Comparison of ENCODE assay signal across 28 cellular contexts in the genomic region with DNA sequence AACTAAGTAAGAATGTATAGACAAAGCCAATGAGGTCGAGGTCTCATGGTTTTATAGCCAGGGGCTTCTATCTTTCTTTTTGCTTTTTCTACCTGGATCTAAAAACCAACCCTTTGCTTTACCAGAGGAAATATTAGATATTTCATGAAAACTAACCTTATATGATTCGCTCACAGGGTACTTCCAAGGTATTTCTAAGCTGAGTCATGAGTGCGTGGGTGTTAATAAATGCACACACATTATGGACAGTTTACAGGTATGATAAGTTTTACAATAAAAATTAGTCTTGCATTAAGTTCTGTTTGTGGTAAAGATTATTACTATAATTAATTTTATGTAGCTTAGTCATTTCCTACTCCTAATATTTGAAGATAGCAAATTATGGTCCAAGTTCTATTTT.
"Had no signal": no experiment of that assay in that cellular context is flagged by ENCODE, and none has a peak within 500 bp of the region (broad histone marks: within the 10 kb centered on the region; RNA-seq: fewer than 3 reads in every experiment).

No MANE protein-coding gene starts in this region.

- H3K4me1 Mint-ChIP-seq: immature natural killer cell; memory B cell; stimulated activated effector memory CD8-positive, alpha-beta T cell treated with anti-CD3 and anti-CD28 coated beads, Interleukin-12 subunit alpha, Interleukin-12 subunit beta, amount 100 ng/mL, for 72 hours; stimulated activated naive CD8-positive, alpha-beta T cell treated with anti-CD3 and anti-CD28 coated beads, Interleukin-15, amount 100 ng/mL, for 72 hours had no signal

- H3K9me3 ChIP-seq: mucosa of descending colon, ovary, tibial nerve, uterus had no signal

- H3K9me3 Mint-ChIP-seq: immature natural killer cell; natural killer cell treated with Interleukin-12 subunit alpha and Interleukin-12 subunit beta and Interleukin-15 and Interleukin-18, amount 100 ng/mL, for 72 hours; stimulated activated effector memory CD8-positive, alpha-beta T cell treated with anti-CD3 and anti-CD28 coated beads, Interleukin-12 subunit alpha, Interleukin-12 subunit beta, amount 100 ng/mL, for 72 hours; type B pancreatic cell had no signal

- H3K4me1 ChIP-seq: left ventricle myocardium inferior, tibial nerve, uterus had no signal

- H3K36me3 ChIP-seq: left ventricle myocardium inferior, ovary, tibial nerve, uterus had no signal

- DNase-seq: hypothalamus; immature natural killer cell; kidney; left ventricle myocardium inferior; midbrain; mucosa of descending colon; naive thymus-derived CD4-positive, alpha-beta T cell; ovary; retina; right cardiac atrium; stimulated activated CD4-positive, alpha-beta T cell treated with anti-CD3 and anti-CD28 coated beads, Interleukin-12 subunit alpha, Interleukin-12 subunit beta, amount 100 ng/mL, for 4 hours; stimulated activated CD4-positive, alpha-beta T cell treated with anti-CD3 and anti-CD28 coated beads, Interleukin-15, amount 100 ng/mL, for 24 hours; stimulated activated CD4-positive, alpha-beta T cell treated with anti-CD3 and anti-CD28 coated beads, Interleukin-2, amount 100 ng/mL, for 24 hours; stimulated activated CD4-positive, alpha-beta T cell treated with anti-CD3 and anti-CD28 coated beads, Interleukin-4, amount 100 ng/mL, for 1 hour; stimulated activated naive CD4-positive, alpha-beta T cell; stimulated activated naive CD8-positive, alpha-beta T cell treated with anti-CD3 and anti-CD28 coated beads, Interleukin-15, amount 100 ng/mL, for 72 hours; substantia nigra; uterus had no signal

- ATAC-seq: mucosa of descending colon; naive thymus-derived CD4-positive, alpha-beta T cell; natural killer cell treated with Interleukin-12 subunit alpha and Interleukin-12 subunit beta and Interleukin-15 and Interleukin-18, amount 100 ng/mL, for 72 hours; right cardiac atrium; sciatic nerve; stimulated activated effector memory CD8-positive, alpha-beta T cell treated with anti-CD3 and anti-CD28 coated beads, Interleukin-12 subunit alpha, Interleukin-12 subunit beta, amount 100 ng/mL, for 72 hours; stimulated activated naive CD8-positive, alpha-beta T cell treated with anti-CD3 and anti-CD28 coated beads, Interleukin-15, amount 100 ng/mL, for 72 hours had no signal

- FAIRE-seq: islet of Langerhans had no signal

- H3K27ac Mint-ChIP-seq: immature natural killer cell; memory B cell; naive thymus-derived CD4-positive, alpha-beta T cell; natural killer cell treated with Interleukin-12 subunit alpha and Interleukin-12 subunit beta and Interleukin-15 and Interleukin-18, amount 100 ng/mL, for 72 hours; progenitor cell of endocrine pancreas; stimulated activated effector memory CD8-positive, alpha-beta T cell treated with anti-CD3 and anti-CD28 coated beads, Interleukin-12 subunit alpha, Interleukin-12 subunit beta, amount 100 ng/mL, for 72 hours; stimulated activated naive CD8-positive, alpha-beta T cell treated with anti-CD3 and anti-CD28 coated beads, Interleukin-15, amount 100 ng/mL, for 72 hours; type B pancreatic cell had no signal

- H3K27ac ChIP-seq: left ventricle myocardium inferior, ovary, skin epidermis, tibial nerve, uterus had no signal

- H3K27me3 Mint-ChIP-seq: memory B cell; naive thymus-derived CD4-positive, alpha-beta T cell had no signal

- H3K4me3 Mint-ChIP-seq: immature natural killer cell; memory B cell; naive thymus-derived CD4-positive, alpha-beta T cell; natural killer cell treated with Interleukin-12 subunit alpha and Interleukin-12 subunit beta and Interleukin-15 and Interleukin-18, amount 100 ng/mL, for 72 hours; stimulated activated effector memory CD8-positive, alpha-beta T cell treated with anti-CD3 and anti-CD28 coated beads, Interleukin-12 subunit alpha, Interleukin-12 subunit beta, amount 100 ng/mL, for 72 hours; stimulated activated naive CD8-positive, alpha-beta T cell treated with anti-CD3 and anti-CD28 coated beads, Interleukin-15, amount 100 ng/mL, for 72 hours; type B pancreatic cell had no signal

- H3K27me3 ChIP-seq: ovary, tibial nerve, uterus had no signal

- H3K36me3 Mint-ChIP-seq: immature natural killer cell; memory B cell; naive thymus-derived CD4-positive, alpha-beta T cell; stimulated activated effector memory CD8-positive, alpha-beta T cell treated with anti-CD3 and anti-CD28 coated beads, Interleukin-12 subunit alpha, Interleukin-12 subunit beta, amount 100 ng/mL, for 72 hours; type B pancreatic cell had no signal

- H3K4me3 ChIP-seq: left ventricle myocardium inferior, lung, mucosa of descending colon, ovary, skin epidermis, tibial nerve, uterus had no signal
